In the genomic region with DNA sequence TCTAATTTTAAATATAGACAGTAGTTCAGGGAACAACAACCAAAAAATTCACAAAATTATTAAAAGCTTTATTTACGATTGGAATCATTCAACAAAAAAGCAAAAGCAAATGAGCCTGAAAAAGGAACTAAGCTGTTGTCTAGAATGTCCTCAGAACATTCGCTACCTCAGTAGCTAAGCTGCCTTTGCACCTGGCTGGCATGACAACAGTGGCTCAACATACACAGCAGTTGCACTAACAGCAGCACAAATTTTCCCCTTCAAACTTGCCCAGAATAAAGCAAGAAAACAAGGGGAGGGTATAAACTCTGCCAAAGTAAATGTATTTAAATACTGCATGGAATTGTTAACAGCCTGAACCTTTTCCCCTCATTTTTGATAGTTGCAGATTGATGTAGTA, we compare ENCODE assay signal across 22 cellular contexts.
DNase-seq lines count a peak whose midpoint lies in the region; ATAC-seq, FAIRE-seq and TF ChIP-seq lines count a peak whose summit lies in the region.
"Had no signal": no experiment of that assay in that cellular context is flagged by ENCODE, and none has a peak within 500 bp of the region (broad histone marks: within the 10 kb centered on the region; RNA-seq: fewer than 3 reads in every experiment).

No MANE protein-coding gene starts in this region.

- POLR2A ChIA-PET in endothelial cell of umbilical vein (lab: Charles Lee): no interaction called here

- H3K9me3 Mint-ChIP-seq in GM23338 (no peaks in the 10 kb centered on the region), progenitor cell of endocrine pancreas (ENCODE audit: low read depth) (no peaks in the 10 kb centered on the region)
- no peaks in the 10 kb centered on the region for H3K9me3 Mint-ChIP-seq in T-helper 2 cell treated with Interferon-gamma antibody and Interleukin-4, amounts not matched to agents 5 μg/mL and 100 μg/mL, for 36 hours
- no peaks in the 10 kb centered on the region for H3K9me3 Mint-ChIP-seq in stimulated activated naive CD8-positive, alpha-beta T cell treated with anti-CD3 and anti-CD28 coated beads, Interleukin-15, amount 100 ng/mL, for 72 hours

- H3F3A ChIP-seq in GM23338 (replicated peaks; ENCODE audit: low read depth) (no peaks in the 10 kb centered on the region), OCI-LY1 (ENCODE audit: insufficient read depth, low read length) (0 out of 2 replicates have a peak, but pooled peaks cover 3% of the 10 kb centered on the region)

- H3K9me3 ChIP-seq in OCI-LY1 (ENCODE audit: low read length) (no peaks in the 10 kb centered on the region), endothelial cell of umbilical vein (replicated peaks; ENCODE audit: control insufficient read depth, insufficient read depth, low read length) (no peaks in the 10 kb centered on the region)

- H3K4me3 ChIP-seq in GM23338: no peak overlapping the region
- H3K4me3 ChIP-seq in OCI-LY1 (ENCODE audit: low read depth, low read length, poor library complexity, severe bottlenecking): no peak overlapping the region
- H3K4me3 ChIP-seq in endothelial cell of umbilical vein (replicated peaks in 1 of 3; ENCODE audit: insufficient read depth in 1 of 3, low read depth in 1 of 3, low read length in 3 of 3): no peak overlapping the region

- peak; percentile 12 for DNase-seq in GM23338 (ENCODE audit: low spot score)
- DNase-seq in endothelial cell of umbilical vein (ENCODE audit: low read depth, low spot score): no peak
- DNase-seq in progenitor cell of endocrine pancreas (ENCODE audit: low spot score, unreplicated experiment): no peak
- no peak for DNase-seq in T-helper 2 cell treated with Interferon-gamma antibody and Interleukin-4, amounts not matched to agents 5 μg/mL and 100 μg/mL, for 36 hours (ENCODE audit: low spot score)
- DNase-seq in sciatic nerve (ENCODE audit: low spot score): no peak
- no peak for DNase-seq in stimulated activated naive CD8-positive, alpha-beta T cell treated with anti-CD3 and anti-CD28 coated beads, Interleukin-15, amount 100 ng/mL, for 72 hours
- DNase-seq: AML-193, NCI-H1417, NCI-H187, NCI-H2107, NCI-H2227 treated with DMSO at 0.1 percent for 48 hours, NCI-H524, NCI-H82, PC-3, RPMI8226, SHP77 treated with DMSO at 0.1 percent for 48 hours had no signal

- H3K4me1 Mint-ChIP-seq in GM23338 (peaks cover 15% of the 10 kb centered on the region; the same call in 2 of the 3 replicates), progenitor cell of endocrine pancreas (ENCODE audit: low read depth) (peaks cover 26% of the 10 kb centered on the region)
- peaks cover 19% of the 10 kb centered on the region for H3K4me1 Mint-ChIP-seq in T-helper 2 cell treated with Interferon-gamma antibody and Interleukin-4, amounts not matched to agents 5 μg/mL and 100 μg/mL, for 36 hours (ENCODE audit: low read depth)
- H3K4me1 Mint-ChIP-seq in stimulated activated naive CD8-positive, alpha-beta T cell treated with anti-CD3 and anti-CD28 coated beads, Interleukin-15, amount 100 ng/mL, for 72 hours: peaks cover 24% of the 10 kb centered on the region

- no peak for FAIRE-seq in endothelial cell of umbilical vein (lab: Jason Lieb, UNC)
- FAIRE-seq: GM19239, H1 had no signal

- H3K9me1 ChIP-seq in endothelial cell of umbilical vein (replicated peaks; ENCODE audit: control insufficient read depth, extremely low read depth, insufficient read depth, low read length): no peaks in the 10 kb centered on the region

- H3K79me2 ChIP-seq in GM23338 (replicated peaks; ENCODE audit: insufficient read depth) (no peaks in the 10 kb centered on the region), OCI-LY1 (ENCODE audit: insufficient read depth, low read length) (no peaks in the 10 kb centered on the region), endothelial cell of umbilical vein (ENCODE audit: control insufficient read depth, insufficient read depth, low read length) (no peaks in the 10 kb centered on the region)

- H3K9ac ChIP-seq in OCI-LY1 (ENCODE audit: low read length) (no peak overlapping the region), endothelial cell of umbilical vein (replicated peaks; ENCODE audit: extremely low read depth, insufficient read depth, low read length) (no peak overlapping the region)
- H3K9ac ChIP-seq: KMS-11 had no signal

- H3K27ac ChIP-seq in GM23338 (ENCODE audit: low read depth) (0 out of 2 replicates have a peak overlapping the region, but pooled peaks have one; percentile 23), OCI-LY1 (ENCODE audit: low read depth, low read length, poor library complexity, severe bottlenecking) (peak overlapping the region; percentile 76), endothelial cell of umbilical vein (ENCODE audit: insufficient read depth, low read depth, low read length) (no peak overlapping the region)
- H3K27ac ChIP-seq: C4-2B, KMS-11 had no signal

- H2AFZ ChIP-seq in GM23338 (no peak overlapping the region), OCI-LY1 (ENCODE audit: low read length) (no peak overlapping the region), endothelial cell of umbilical vein (ENCODE audit: low read depth, low read length) (no peak overlapping the region)

- CTCF ChIA-PET in endothelial cell of umbilical vein (lab: Charles Lee): no interaction called here

- H3K4me1 ChIP-seq in GM23338 (ENCODE audit: insufficient read depth) (peaks cover 26% of the 10 kb centered on the region), OCI-LY1 (ENCODE audit: insufficient read depth, low read length, severe bottlenecking) (peaks cover 37% of the 10 kb centered on the region), endothelial cell of umbilical vein (ENCODE audit: control insufficient read depth, extremely low read depth, insufficient read depth, low read length) (no peaks in the 10 kb centered on the region)

- dilution Hi-C loops in endothelial cell of umbilical vein (cut with MboI; ENCODE audit: extremely low pct_ligation_motif_present, low sequenced_read_pairs): no loop called here

- H4K20me1 ChIP-seq in GM23338 (replicated peaks; ENCODE audit: insufficient read depth) (no peaks in the 10 kb centered on the region), OCI-LY1 (ENCODE audit: insufficient read depth, low read length) (no peaks in the 10 kb centered on the region), endothelial cell of umbilical vein (replicated peaks; ENCODE audit: control insufficient read depth, extremely low read depth, insufficient read depth, low read length) (no peaks in the 10 kb centered on the region)

- TF ChIP-seq POLR2A in endothelial cell of umbilical vein (IDR thresholded peaks at IDR 0.05; ENCODE audit: low read depth, low read length): no peak

- no peak overlapping the region for H3K27ac Mint-ChIP-seq in GM23338
- peak overlapping the region; percentile 86 for H3K27ac Mint-ChIP-seq in progenitor cell of endocrine pancreas
- no peak overlapping the region for H3K27ac Mint-ChIP-seq in T-helper 2 cell treated with Interferon-gamma antibody and Interleukin-4, amounts not matched to agents 5 μg/mL and 100 μg/mL, for 36 hours
- H3K27ac Mint-ChIP-seq in stimulated activated naive CD8-positive, alpha-beta T cell treated with anti-CD3 and anti-CD28 coated beads, Interleukin-15, amount 100 ng/mL, for 72 hours: no peak overlapping the region

- H3K4me2 ChIP-seq in GM23338 (no peak overlapping the region), OCI-LY1 (ENCODE audit: low read length) (no peak overlapping the region), endothelial cell of umbilical vein (ENCODE audit: insufficient read depth, low read length) (no peak overlapping the region)
- H3K4me2 ChIP-seq: KMS-11 had no signal

- intact Hi-C loops in endothelial cell of umbilical vein (cut with micrococcal nuclease) (no loop called here), sciatic nerve (cut with DNase I) (no loop called here)

- H3K36me3 Mint-ChIP-seq in GM23338 (ENCODE audit: low read depth): peaks cover 44% of the 10 kb centered on the region
- peaks cover 29% of the 10 kb centered on the region for H3K36me3 Mint-ChIP-seq in progenitor cell of endocrine pancreas (ENCODE audit: insufficient read depth)
- H3K36me3 Mint-ChIP-seq in T-helper 2 cell treated with Interferon-gamma antibody and Interleukin-4, amounts not matched to agents 5 μg/mL and 100 μg/mL, for 36 hours (ENCODE audit: low read depth): peaks cover 45% of the 10 kb centered on the region

- H3K36me3 ChIP-seq in GM23338 (ENCODE audit: insufficient read depth): peaks cover 11% of the 10 kb centered on the region; the same call in 1 of the 2 replicates
- H3K36me3 ChIP-seq in OCI-LY1 (ENCODE audit: insufficient read depth, low read length): peaks cover 79% of the 10 kb centered on the region
- H3K36me3 ChIP-seq in endothelial cell of umbilical vein (ENCODE audit: control insufficient read depth in 2 of 2, extremely low read depth in 1 of 2, insufficient read depth in 2 of 2, low read length in 2 of 2): peaks cover 20 to 28% of the 10 kb centered on the region in 2 experiments

- H3K27me3 Mint-ChIP-seq in GM23338 (ENCODE audit: insufficient read depth, low read depth, poor library complexity) (no peaks in the 10 kb centered on the region), progenitor cell of endocrine pancreas (no peaks in the 10 kb centered on the region)
- no peaks in the 10 kb centered on the region for H3K27me3 Mint-ChIP-seq in T-helper 2 cell treated with Interferon-gamma antibody and Interleukin-4, amounts not matched to agents 5 μg/mL and 100 μg/mL, for 36 hours (ENCODE audit: low read depth)
- no peaks in the 10 kb centered on the region for H3K27me3 Mint-ChIP-seq in stimulated activated naive CD8-positive, alpha-beta T cell treated with anti-CD3 and anti-CD28 coated beads, Interleukin-15, amount 100 ng/mL, for 72 hours

- H3K9me2 ChIP-seq in GM23338 (ENCODE audit: insufficient read depth) (no peaks in the 10 kb centered on the region), OCI-LY1 (ENCODE audit: low read depth, low read length) (no peaks in the 10 kb centered on the region)

- no peak overlapping the region for H3K4me3 Mint-ChIP-seq in GM23338
- no peak overlapping the region for H3K4me3 Mint-ChIP-seq in progenitor cell of endocrine pancreas (ENCODE audit: low read depth)
- no peak overlapping the region for H3K4me3 Mint-ChIP-seq in T-helper 2 cell treated with Interferon-gamma antibody and Interleukin-4, amounts not matched to agents 5 μg/mL and 100 μg/mL, for 36 hours
- no peak overlapping the region for H3K4me3 Mint-ChIP-seq in stimulated activated naive CD8-positive, alpha-beta T cell treated with anti-CD3 and anti-CD28 coated beads, Interleukin-15, amount 100 ng/mL, for 72 hours

- no peak for TF ChIP-seq CTCF in GM23338 (conservative IDR thresholded peaks at IDR 0.05; ENCODE audit: low read depth in 2 of 2)
- TF ChIP-seq CTCF in OCI-LY1 (IDR thresholded peaks at IDR 0.05; ENCODE audit: low read length): no peak
- TF ChIP-seq CTCF in endothelial cell of umbilical vein (IDR thresholded peaks at IDR 0.05; ENCODE audit: extremely low read depth in 1 of 2, insufficient read depth in 1 of 2, low read depth in 1 of 2, low read length in 2 of 2): no peak
- no peak for TF ChIP-seq CTCF in progenitor cell of endocrine pancreas (IDR thresholded peaks at IDR 0.05; ENCODE audit: unreplicated experiment)

- H3K27me3 ChIP-seq in GM23338 (ENCODE audit: insufficient read depth): no peaks in the 10 kb centered on the region
- no peaks in the 10 kb centered on the region for H3K27me3 ChIP-seq in OCI-LY1 (ENCODE audit: insufficient read depth, low read length)
- no peaks in the 10 kb centered on the region for H3K27me3 ChIP-seq in endothelial cell of umbilical vein (ENCODE audit: control insufficient read depth in 2 of 2, insufficient read depth in 2 of 2, low read length in 2 of 2)

- TSS peak; percentile 42 for BruUV-seq in endothelial cell of umbilical vein (replicated peaks; lab: Mats Ljungman, UMichigan)

- no peak for ATAC-seq in GM23338
- no peak for ATAC-seq in sciatic nerve
- ATAC-seq in stimulated activated naive CD8-positive, alpha-beta T cell treated with anti-CD3 and anti-CD28 coated beads, Interleukin-15, amount 100 ng/mL, for 72 hours: no peak
- ATAC-seq: PC-3, SK-N-SH treated with all-trans-retinoic acid at 6 μM for 48 hours had no signal
